ENCODE assay signal across 9 cellular contexts in genomic region chr3:47017504-47018268, GRCh38. TPM values are rescaled to one million over a fixed set of nuclear protein-coding genes. Genes with fewer than 3 reads are reported as not detected.
A peak's percentile ranks its signal among the peaks of the same experiment; 100 is the strongest.
DNase-seq lines count a peak whose midpoint lies in the region; ATAC-seq, FAIRE-seq and TF ChIP-seq lines count a peak whose summit lies in the region.
"Had no signal": no experiment of that assay in that cellular context is flagged by ENCODE, and none has a peak within 500 bp of the region (broad histone marks: within the 10 kb centered on the region; RNA-seq: fewer than 3 reads in every experiment).

No MANE protein-coding gene starts in this region.

- no peaks in the 10 kb centered on the region for H3K27me3 ChIP-seq in neutrophil

- no peak for TF ChIP-seq CTCF in astrocyte of the cerebellum (IDR thresholded peaks at IDR 0.05; ENCODE audit: low read depth, low read length, missing control alignments)
- TF ChIP-seq CTCF in neutrophil (IDR thresholded peaks at IDR 0.05) = no peak

- ATAC-seq in GM21360 (IDR thresholded peaks at IDR 0.05; ENCODE audit: unreplicated experiment) = no peak

- no peaks in the 10 kb centered on the region for H3K9me3 ChIP-seq in neutrophil

- peaks cover 52% of the 10 kb centered on the region for H3K36me3 ChIP-seq in neutrophil

- H3K4me1 ChIP-seq in neutrophil (ENCODE audit: control insufficient read depth in 1 of 2, insufficient read depth in 1 of 2, low read depth in 1 of 2, low read length in 1 of 2) = peaks cover 25% of the 10 kb centered on the region in 2 experiments

- H3K27ac ChIP-seq in neutrophil = peak overlapping the region; percentile 75

- in situ Hi-C loops in astrocyte of the cerebellum (cut with HindIII; ENCODE audit: low sequenced_read_pairs) = no loop called here

- FAIRE-seq in frontal cortex (lab: Jason Lieb, UNC) = no peak

- no peak overlapping the region for H3K4me3 ChIP-seq in astrocyte of the cerebellum (ENCODE audit: low read depth, low read length)
- no peak overlapping the region for H3K4me3 ChIP-seq in neutrophil (ENCODE audit: low read depth in 1 of 2, low read length in 1 of 2)

- DNase-seq in GF-D8 (lab: John Stamatoyannopoulos, UW) (peak; percentile 79), LHCN-M2 (ENCODE audit: low read depth) (peak; percentile 76), astrocyte of the cerebellum (ENCODE audit: low read depth) (peak; percentile 81), frontal cortex (ENCODE audit: low spot score in 2 of 2) (no peak)
- DNase-seq in stimulated activated CD8-positive, alpha-beta memory T cell treated with anti-CD3 and anti-CD28 coated beads, Interleukin-4, amount 100 ng/mL, for 48 hours = no peak
- no peak for DNase-seq in stimulated activated CD4-positive, alpha-beta T cell treated with anti-CD3 and anti-CD28 coated beads, Interleukin-2, amount 100 ng/mL, for 48 hours
- DNase-seq: activated CD4-positive, CD25-positive, alpha-beta regulatory T cell had no signal

RNA-seq across cellular contexts. Expression of gene NBEAL2, which starts 38.2 kb away (rescaled TPM):
- total RNA-seq in LHCN-M2 (2014; rRNA removed) (2.1 and 2.2 TPM in 2 replicates), frontal cortex (4.9 TPM)
- 2.2 TPM for polyA plus RNA-seq in LHCN-M2 (2012)

RNA-seq across cellular contexts. Expression of gene CCDC12, which starts 41.1 kb away (rescaled TPM):
- 25.6 and 31.2 TPM in 2 replicates for total RNA-seq in LHCN-M2 (2014; rRNA removed)
- 28.4 TPM for polyA plus RNA-seq in LHCN-M2 (2012)
- 25.3 TPM for total RNA-seq in frontal cortex

Comparison
In these comparisons a context has a peak if more than half of its experiments do, and no peak if none do; other contexts are left out.
1. DNase-seq: peak in GF-D8 (single experiment), LHCN-M2 (single experiment) and astrocyte of the cerebellum (single experiment); none in stimulated activated CD8-positive, alpha-beta memory T cell treated with anti-CD3 and anti-CD28 coated beads, Interleukin-4, amount 100 ng/mL, for 48 hours (single experiment), stimulated activated CD4-positive, alpha-beta T cell treated with anti-CD3 and anti-CD28 coated beads, Interleukin-2, amount 100 ng/mL, for 48 hours (0 of 2) and frontal cortex (0 of 2).